In the genomic region with DNA sequence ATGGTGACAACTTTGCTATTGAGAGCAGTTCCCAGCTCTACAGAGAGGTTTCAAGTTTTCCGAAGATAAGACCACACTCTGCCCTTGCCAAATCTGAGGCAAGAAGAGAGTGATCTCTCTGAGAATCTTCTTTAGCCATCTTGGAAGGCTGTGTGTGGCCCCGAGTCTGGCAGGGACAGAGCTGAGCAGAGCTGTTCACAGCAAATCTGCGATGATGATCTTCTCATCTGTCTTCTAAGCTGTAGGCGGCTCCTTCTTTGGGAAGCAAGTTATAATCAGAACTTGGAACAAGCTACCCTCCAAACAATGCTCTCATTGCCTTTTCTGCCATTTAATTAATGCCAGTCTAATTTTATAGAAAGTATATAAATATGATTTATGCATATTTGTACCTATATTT, we compare ENCODE assay signal across 24 cellular contexts.
"Had no signal": no experiment of that assay in that cellular context is flagged by ENCODE, and none has a peak within 500 bp of the region (broad histone marks: within the 10 kb centered on the region; RNA-seq: fewer than 3 reads in every experiment).

No MANE protein-coding gene starts in this region.

- H3K9ac ChIP-seq: neural progenitor cell, parathyroid adenoma had no signal

- H3K4me2 ChIP-seq: neural progenitor cell had no signal

- H3K4me3 ChIP-seq: left lung, lower lobe of right lung, neural progenitor cell, right atrium auricular region, right lobe of liver, skin epidermis, spleen, tibial nerve, vagina had no signal

- H3K36me3 Mint-ChIP-seq: naive B cell; natural killer cell; neural progenitor cell; stimulated activated effector memory CD8-positive, alpha-beta T cell treated with anti-CD3 and anti-CD28 coated beads, Interleukin-12 subunit alpha, Interleukin-12 subunit beta, amount 100 ng/mL, for 72 hours; type B pancreatic cell had no signal

- H3K9me3 Mint-ChIP-seq: natural killer cell; nephron progenitor cell; neural progenitor cell; stimulated activated effector memory CD8-positive, alpha-beta T cell treated with anti-CD3 and anti-CD28 coated beads, Interleukin-12 subunit alpha, Interleukin-12 subunit beta, amount 100 ng/mL, for 72 hours; stimulated activated naive CD8-positive, alpha-beta T cell treated with anti-CD3 and anti-CD28 coated beads, Interleukin-15, Interleukin-2, amounts not matched to agents 100 ng/mL and 50 ng/mL, for 24 hours; type B pancreatic cell had no signal

- H3K4me1 ChIP-seq: left lung, lower lobe of right lung, neural progenitor cell, parathyroid adenoma, right atrium auricular region, right lobe of liver, tibial nerve, vagina had no signal

- H3K9me3 ChIP-seq: left lung, lower lobe of right lung, right atrium auricular region, right lobe of liver, spleen, tibial nerve, vagina had no signal

- H3K4me1 Mint-ChIP-seq: natural killer cell; nephron progenitor cell; neural progenitor cell; stimulated activated effector memory CD8-positive, alpha-beta T cell treated with anti-CD3 and anti-CD28 coated beads, Interleukin-12 subunit alpha, Interleukin-12 subunit beta, amount 100 ng/mL, for 72 hours had no signal

- H3K4me3 Mint-ChIP-seq: naive B cell; natural killer cell; nephron progenitor cell; neural progenitor cell; stimulated activated effector memory CD8-positive, alpha-beta T cell treated with anti-CD3 and anti-CD28 coated beads, Interleukin-12 subunit alpha, Interleukin-12 subunit beta, amount 100 ng/mL, for 72 hours; stimulated activated naive CD8-positive, alpha-beta T cell treated with anti-CD3 and anti-CD28 coated beads, Interleukin-15, Interleukin-2, amounts not matched to agents 100 ng/mL and 50 ng/mL, for 24 hours; type B pancreatic cell had no signal

- H3K79me2 ChIP-seq: parathyroid adenoma had no signal

- H2AFZ ChIP-seq: neural progenitor cell, parathyroid adenoma had no signal

- H3K27ac ChIP-seq: left lung, lower lobe of right lung, neural progenitor cell, parathyroid adenoma, right atrium auricular region, right lobe of liver, skin epidermis, spleen, tibial nerve, vagina had no signal

- H3K27ac Mint-ChIP-seq: naive B cell; natural killer cell; nephron progenitor cell; neural progenitor cell; progenitor cell of endocrine pancreas; stimulated activated effector memory CD8-positive, alpha-beta T cell treated with anti-CD3 and anti-CD28 coated beads, Interleukin-12 subunit alpha, Interleukin-12 subunit beta, amount 100 ng/mL, for 72 hours; stimulated activated naive CD8-positive, alpha-beta T cell treated with anti-CD3 and anti-CD28 coated beads, Interleukin-15, Interleukin-2, amounts not matched to agents 100 ng/mL and 50 ng/mL, for 24 hours; type B pancreatic cell had no signal

- H3K36me3 ChIP-seq: left lung, lower lobe of right lung, neural progenitor cell, right atrium auricular region, right lobe of liver, spleen, tibial nerve, vagina had no signal

- H3K27me3 Mint-ChIP-seq: naive B cell; progenitor cell of endocrine pancreas; stimulated activated naive CD8-positive, alpha-beta T cell treated with anti-CD3 and anti-CD28 coated beads, Interleukin-15, Interleukin-2, amounts not matched to agents 100 ng/mL and 50 ng/mL, for 24 hours had no signal

- ATAC-seq: left colon; left lung; lower lobe of right lung; natural killer cell; right lobe of liver; stimulated activated effector memory CD8-positive, alpha-beta T cell treated with anti-CD3 and anti-CD28 coated beads, Interleukin-12 subunit alpha, Interleukin-12 subunit beta, amount 100 ng/mL, for 72 hours had no signal

- DNase-seq: head of caudate nucleus; kidney; left colon; left lung; lower lobe of right lung; mammary epithelial cell; mesenchymal stem cell; naive B cell; natural killer cell; nephron progenitor cell; right lobe of liver; spleen; stimulated activated CD4-positive, alpha-beta T cell treated with anti-CD3 and anti-CD28 coated beads, Interleukin-4, amount 100 ng/mL, for 24 hours; stimulated activated naive CD4-positive, alpha-beta T cell had no signal

- H3K27me3 ChIP-seq: left lung, neural progenitor cell, right atrium auricular region, right lobe of liver, spleen, tibial nerve, vagina had no signal
